Comparison of ENCODE assay signal across 8 cellular contexts in genomic region chr9:35477211-35477855, GRCh38. TPM values are rescaled to one million over a fixed set of nuclear protein-coding genes. Genes with fewer than 3 reads are reported as not detected.
DNase-seq lines count a peak whose midpoint lies in the region; ATAC-seq, FAIRE-seq and TF ChIP-seq lines count a peak whose summit lies in the region.
"Not testable (repeated sequence)": the region's sequence is repeated elsewhere in the genome, so short reads cannot be mapped to it uniquely, and the experiment has no call there.

No MANE protein-coding gene starts in this region.

- H3K36me3 ChIP-seq in GM12878 (ENCODE audit: control insufficient read depth in 2 of 2, insufficient read depth in 2 of 2, low read length in 1 of 2); tibial artery: not testable (repeated sequence)

- not testable (repeated sequence) for H3K4me3 Mint-ChIP-seq in glutamatergic neuron (ENCODE audit: unreplicated experiment); natural killer cell

- TF ChIP-seq CTCF in GM12878 (IDR thresholded peaks at IDR 0.05 in 2 of 3, conservative IDR thresholded peaks at IDR 0.05 in 1 of 3; ENCODE audit: control insufficient read depth in 2 of 3, extremely low read depth in 1 of 3, insufficient read depth in 1 of 3, low read depth in 3 of 3, low read length in 3 of 3) (peak; percentile 77 to 87 (median 78)), glutamatergic neuron (IDR thresholded peaks at IDR 0.05; ENCODE audit: partially characterized antibody, unreplicated experiment) (peak; percentile 61), natural killer cell (IDR thresholded peaks at IDR 0.05) (peak; percentile 58), tibial artery (IDR thresholded peaks at IDR 0.05) (peak; percentile 90 to 96)

- H3K4me3 ChIP-seq in GM12878, tibial artery: not testable (repeated sequence)

- not testable (repeated sequence) for H3K9me3 Mint-ChIP-seq in glutamatergic neuron (ENCODE audit: unreplicated experiment); natural killer cell

- TF ChIP-seq EP300 in GM12878 (IDR thresholded peaks at IDR 0.05; ENCODE audit: borderline replicate concordance in 1 of 2, control insufficient read depth in 1 of 2, low read depth in 2 of 2, low read length in 2 of 2) = not testable (repeated sequence)

- not testable (repeated sequence) for BruUV-seq in GM12878 (replicated peaks; lab: Mats Ljungman, UMichigan)

- not testable (repeated sequence) for H3K27me3 Mint-ChIP-seq in glutamatergic neuron (ENCODE audit: unreplicated experiment)
- H3K27me3 Mint-ChIP-seq in natural killer cell (ENCODE audit: low read depth in 2 of 2) = peaks cover 25 to 41% of the 10 kb centered on the region in 2 donors

- DNase-seq in DMS53 treated with DMSO at 0.1 percent for 48 hours (lab: John Stamatoyannopoulos, UW; ENCODE audit: unreplicated experiment) (peak; percentile 59), NCI-H2107 treated with DMSO at 0.1 percent for 48 hours (lab: John Stamatoyannopoulos, UW; ENCODE audit: unreplicated experiment) (peak; percentile 70), SKM-1 (lab: John Stamatoyannopoulos, UW; ENCODE audit: unreplicated experiment) (peak; percentile 66), GM12878 (ENCODE audit: low read depth, low spot score) (peak; percentile 13), glutamatergic neuron (peak; percentile 27), tibial artery (peak; percentile 73 to 75)
- not testable (repeated sequence) for DNase-seq in natural killer cell

- TF ChIP-seq RAD21 in GM12878 (IDR thresholded peaks at IDR 0.05; ENCODE audit: insufficient read depth, low read depth, low read length) = peak; percentile 90

- H3K27ac ChIP-seq in GM12878 (ENCODE audit: control insufficient read depth, insufficient read depth) = not testable (repeated sequence)
- peak overlapping the region in 1 of 2 donors; percentile 2 for H3K27ac ChIP-seq in tibial artery

- ATAC-seq in HG02642 (IDR thresholded peaks at IDR 0.05; ENCODE audit: poor library complexity, unreplicated experiment) = peak; percentile 63
- peak; percentile 96 for ATAC-seq in GM12878
- peak; percentile 67 to 89 (median 75) for ATAC-seq in natural killer cell

- TF ChIP-seq POLR2A in GM12878 (IDR thresholded peaks at IDR 0.05; ENCODE audit: low read depth, low read length) = not testable (repeated sequence)

- not testable (repeated sequence) for H4K20me1 ChIP-seq in GM12878 (ENCODE audit: control insufficient read depth, insufficient read depth)

- CTCF ChIA-PET in GM12878 (lab: Yijun Ruan, JAX) = interaction anchor here (0.7 to 3.4 kb wide), 12 partner anchors 10 to 578 kb away, joined by 3 to 19 read pairs (median 4); no protein-coding TSS in a partner anchor

- not testable (repeated sequence) for FAIRE-seq in GM12878 (lab: Jason Lieb, UNC)

- not testable (repeated sequence) for H3K27me3 ChIP-seq in GM12878 (replicated peaks in 1 of 2; ENCODE audit: control insufficient read depth in 2 of 2, insufficient read depth in 2 of 2, low read length in 1 of 2); tibial artery

- not testable (repeated sequence) for H3K9me3 ChIP-seq in GM12878 (replicated peaks; ENCODE audit: control insufficient read depth, insufficient read depth, low read length); tibial artery

- not testable (repeated sequence) for H3K4me1 Mint-ChIP-seq in glutamatergic neuron (ENCODE audit: low read depth, unreplicated experiment); natural killer cell

- in situ Hi-C loops in GM12878 (cut with MboI) = loop anchor here (5.0 kb wide), 1 partner anchor 360 kb away; the partner anchor contains the start of gene ATOSB

- WGBS in GM12878 (ENCODE audit: insufficient coverage, insufficient replicate concordance, low lambda C conversion rate, missing lambda C conversion rate) = 1% methylated on average over 5 of the region's 5 CpGs

- SMC1A ChIA-PET in GM12878 (lab: Charles Lee; ENCODE audit: uncharacterized antibody, unreplicated experiment) = interaction anchor here (0.5 to 1.5 kb wide), 3 partner anchors 12 to 578 kb away, joined by 3 to 4 read pairs (median 3); no protein-coding TSS in a partner anchor

- not testable (repeated sequence) for H3K9ac ChIP-seq in GM12878 (ENCODE audit: control insufficient read depth, insufficient read depth, low read length)

- H3K27ac Mint-ChIP-seq in glutamatergic neuron (ENCODE audit: unreplicated experiment); natural killer cell: not testable (repeated sequence)

- not testable (repeated sequence) for H3K4me2 ChIP-seq in GM12878 (ENCODE audit: control insufficient read depth, insufficient read depth)

- H3K4me1 ChIP-seq in GM12878 (ENCODE audit: control insufficient read depth, insufficient read depth, low read length); tibial artery: not testable (repeated sequence)

- intact Hi-C loops in GM12878 (cut with micrococcal nuclease; ENCODE audit: unreplicated experiment) (loop anchor here (1.0 to 5.0 kb wide), 3 partner anchors 219 to 580 kb away; a partner anchor contains a TSS), natural killer cell (cut with micrococcal nuclease) (loop anchor here (1.0 to 5.0 kb wide), 3 partner anchors 361 to 715 kb away; no protein-coding TSS in a partner anchor), tibial artery (cut with DNase I; ENCODE audit: low total_unique reads) (loop anchor here (5.0 to 10.0 kb wide), 2 partner anchors 213 to 360 kb away; partner anchors contain the start of gene ATOSB)

- POLR2A ChIA-PET in GM12878 (lab: Charles Lee) = not testable (repeated sequence)

- RAD21 ChIA-PET in GM12878 (lab: Charles Lee; ENCODE audit: unreplicated experiment) = interaction anchor here (0.6 to 4.6 kb wide), 5 partner anchors 77 to 578 kb away, joined by 3 to 20 read pairs (median 4); partner anchors contain the start of gene ATOSB

- H3K36me3 Mint-ChIP-seq in glutamatergic neuron (ENCODE audit: unreplicated experiment); natural killer cell: not testable (repeated sequence)

- H2AFZ ChIP-seq in GM12878 (ENCODE audit: control insufficient read depth, low read depth, low read length) = not testable (repeated sequence)

- H3K79me2 ChIP-seq in GM12878 (ENCODE audit: control insufficient read depth, insufficient read depth, low read length) = not testable (repeated sequence)

TF ChIP-seq in GM12878, 131 proteins besides CTCF, POLR2A, EP300 and RAD21:
- TF ChIP-seq RUNX3 (IDR thresholded peaks at IDR 0.05; ENCODE audit: low read length) = peak; percentile 40; the same call in 1 of the 2 replicates
- peak; percentile 36; the same call in 1 of the 3 replicates for TF ChIP-seq POU2F2 (IDR thresholded peaks at IDR 0.05; ENCODE audit: borderline replicate concordance, low read depth, low read length)
- TF ChIP-seq YY1 (IDR thresholded peaks at IDR 0.05; ENCODE audit: low read depth, low read length) = 0 out of 2 replicates have a peak, but pooled peaks have one; percentile 25
- peak; percentile 88 for TF ChIP-seq SMC3 (IDR thresholded peaks at IDR 0.05; ENCODE audit: borderline replicate concordance, low read length)

RNA-seq across cellular contexts. Expression of gene RUSC2, which starts 12.6 kb away (rescaled TPM):
- total RNA-seq in GM12878 (2013; cell fraction: nucleolus; rRNA removed) = not detected in 2 replicates
- total RNA-seq in GM12878 (2014; rRNA removed) = not detected in 2 replicates
- total RNA-seq in GM12878 (2014; rRNA removed; fragmentation: Illumina TruSeq; extraction: Trizol) = not detected in 2 replicates
- not detected in 2 replicates for total RNA-seq in GM12878 (2021)
- polyA plus RNA-seq in GM12878 (2011; ENCODE audit: low read depth) = not detected
- polyA plus RNA-seq in GM12878 (2011; rRNA removed) = not detected in 2 replicates
- not detected in 2 replicates for polyA plus RNA-seq in GM12878 (2011; cell fraction: cytosol; rRNA removed)
- 0.03 TPM in 1 of 2 replicates, not detected in the other for polyA plus RNA-seq in GM12878 (2011; cell fraction: nucleus; rRNA removed)
- 0.05 and 0.07 TPM in 2 replicates for polyA plus RNA-seq in GM12878 (2012)
- not detected in 2 replicates for polyA plus RNA-seq in GM12878 (2014; fragmentation: Illumina TruSeq; extraction: Trizol)
- polyA plus RNA-seq in GM12878 (2014; fragmentation: Nextera tagmentation; extraction: Ambion mirVana) = not detected
- polyA plus RNA-seq in GM12878 (2014; rRNA removed) = not detected in 2 replicates
- not detected for polyA plus RNA-seq in GM12878 (2016; fragmentation: Nextera tagmentation; extraction: Ambion mirVana)
- not detected in 2 replicates for polyA minus RNA-seq in GM12878 (2011; rRNA and poly(A)+ RNA removed)
- polyA minus RNA-seq in GM12878 (2011; cell fraction: cytosol; rRNA and poly(A)+ RNA removed) = not detected in 2 replicates
- polyA minus RNA-seq in GM12878 (2011; cell fraction: nucleus; rRNA and poly(A)+ RNA removed) = not detected in 2 replicates
- total RNA-seq in glutamatergic neuron (ENCODE audit: unreplicated experiment) = 84.4 TPM
- 1 to 10 TPM; 2.0 to 7.9 (median 2.5) TPM for total RNA-seq in natural killer cell
